In genomic region chr5:172943283-172943841, GRCh38 we compare ENCODE assay signal across 9 cellular contexts. TPM values are rescaled to one million over a fixed set of nuclear protein-coding genes. Genes with fewer than 3 reads are reported as not detected.
A peak's percentile ranks its signal among the peaks of the same experiment; 100 is the strongest.
DNase-seq lines count a peak whose midpoint lies in the region; ATAC-seq and TF ChIP-seq lines count a peak whose summit lies in the region.
"Had no signal": no experiment of that assay in that cellular context is flagged by ENCODE, and none has a peak within 500 bp of the region (broad histone marks: within the 10 kb centered on the region; RNA-seq: fewer than 3 reads in every experiment).

No MANE protein-coding gene starts in this region.

- DNase-seq in NCI-H1694 (lab: John Stamatoyannopoulos, UW), result peak; percentile 23
- DNase-seq in NCI-H1694 treated with DMSO at 0.1 percent for 48 hours (lab: John Stamatoyannopoulos, UW), result no peak
- peak in 37 of 42 donors; percentile 30 to 89 (median 61) for DNase-seq in head of caudate nucleus
- DNase-seq in thoracic aorta (ENCODE audit: low spot score), result no peak
- no peak for DNase-seq in epidermal melanocyte (ENCODE audit: insufficient read length, low spot score)
- DNase-seq in activated CD4-positive, alpha-beta T cell treated with anti-CD3 and anti-CD28 coated beads for 48 hours, result no peak
- no peak for DNase-seq in RKO (ENCODE audit: low spot score)
- DNase-seq: 8988T had no signal

- ATAC-seq in SK-N-SH treated with all-trans-retinoic acid at 6 μM for 48 hours (peak; percentile 89), thoracic aorta (ENCODE audit: insufficient number of reproducible peaks, low FRiP score, low read depth) (peak; percentile 16)

- no peaks in the 10 kb centered on the region for H3K9me3 ChIP-seq in thoracic aorta

- TF ChIP-seq CTCF in thoracic aorta (IDR thresholded peaks at IDR 0.05), result no peak

- H3K27me3 ChIP-seq in thoracic aorta (replicated peaks; ENCODE audit: insufficient read depth), result no peaks in the 10 kb centered on the region

- no peak overlapping the region for H3K4me3 ChIP-seq in thoracic aorta

- peak overlapping the region; percentile 76 to 94 for H3K27ac ChIP-seq in thoracic aorta

- peaks cover 13% of the 10 kb centered on the region for H3K36me3 ChIP-seq in thoracic aorta

- intact Hi-C loops in head of caudate nucleus (cut with DNase I), result no loop called here

- peaks cover 4 to 29% of the 10 kb centered on the region in 2 donors for H3K4me1 ChIP-seq in thoracic aorta (ENCODE audit: control insufficient read depth in 1 of 2, low read depth in 2 of 2)

TF ChIP-seq in SK-N-SH treated with all-trans-retinoic acid at 6 μM for 48 hours, 23 proteins besides CTCF, POLR2A, EP300 and RAD21:
- TF ChIP-seq TOX (CRISPR knock-in tag; IDR thresholded peaks at IDR 0.05; ENCODE audit: borderline replicate concordance), result no peak
- no peak for TF ChIP-seq ZFP30 (CRISPR knock-in tag; IDR thresholded peaks at IDR 0.05)
- peak; percentile 70 for TF ChIP-seq ISL1 (CRISPR knock-in tag; IDR thresholded peaks at IDR 0.05)
- peak; percentile 62; the same call in 1 of the 2 replicates for TF ChIP-seq CSDC2 (CRISPR knock-in tag; IDR thresholded peaks at IDR 0.05)
- TF ChIP-seq ZFP3 (CRISPR knock-in tag; IDR thresholded peaks at IDR 0.05), result peak; percentile 58; the same call in 1 of the 2 replicates
- 0 out of 2 replicates have a peak, but pooled peaks have one; percentile 18 for TF ChIP-seq ZC3H10 (CRISPR knock-in tag; IDR thresholded peaks at IDR 0.05)
- no peak for TF ChIP-seq ZNF70 (CRISPR knock-in tag; IDR thresholded peaks at IDR 0.05)
- no peak for TF ChIP-seq POU6F1 (CRISPR knock-in tag; IDR thresholded peaks at IDR 0.05; ENCODE audit: borderline replicate concordance, low read depth)
TF ChIP-seq in SK-N-SH treated with all-trans-retinoic acid at 6 μM for 48 hours: peak in this region for 4.

RNA-seq across cellular contexts. Expression of gene RPL26L1, which starts 15.9 kb away (rescaled TPM):
- 1 to 10 TPM; 7.2 to 9.9 TPM for total RNA-seq in thoracic aorta

RNA-seq across cellular contexts. Expression of gene ATP6V0E1, which starts 40.2 kb away (rescaled TPM):
- 100 to 1,000 TPM; 117 to 123 TPM for total RNA-seq in thoracic aorta

Comparison
In these comparisons a context has a peak if more than half of its experiments do, and no peak if none do; other contexts are left out.
1. DNase-seq: peak in NCI-H1694 (single experiment) and head of caudate nucleus (37 of 42); none in NCI-H1694 treated with DMSO at 0.1 percent for 48 hours (single experiment), thoracic aorta (single experiment), epidermal melanocyte (single experiment), activated CD4-positive, alpha-beta T cell treated with anti-CD3 and anti-CD28 coated beads for 48 hours (single experiment) and RKO (single experiment).